ENCODE assay signal across 1 cellular context in the genomic region with DNA sequence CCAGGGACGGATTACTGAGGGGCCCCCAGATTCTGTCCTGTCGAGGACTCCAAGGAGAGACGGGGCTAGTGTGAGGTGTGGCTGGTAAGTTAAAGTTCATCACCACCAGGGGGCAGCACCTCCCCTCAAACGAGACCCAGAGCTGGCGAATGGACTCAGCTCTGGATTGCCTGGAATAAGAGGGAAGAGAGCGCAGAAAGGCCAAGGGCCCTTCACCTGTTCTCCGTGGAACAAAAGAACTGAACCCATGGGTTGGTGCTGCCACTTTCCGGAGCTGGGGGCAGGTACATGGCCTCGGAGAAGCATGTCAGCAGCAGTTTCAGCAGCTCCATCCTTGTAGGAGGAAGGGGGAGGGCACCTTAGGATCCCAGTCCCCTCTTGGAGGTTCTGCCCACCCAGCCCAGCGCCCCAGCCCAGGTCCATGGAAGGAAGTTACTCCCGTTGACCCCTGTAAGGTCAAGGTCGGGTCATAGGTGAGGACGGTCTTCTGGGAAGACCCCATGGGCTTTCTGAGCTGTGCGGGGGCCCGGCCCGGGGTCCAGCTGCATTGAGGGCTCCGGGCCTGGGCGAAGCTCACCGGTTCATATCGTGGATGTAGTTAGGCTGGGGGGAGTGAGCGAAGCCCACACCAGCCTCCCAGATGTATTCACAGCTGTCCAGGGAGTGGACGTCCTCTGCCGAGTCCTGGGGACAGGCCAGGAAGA.
TF ChIP-seq lines count a peak whose summit lies in the region.

No MANE protein-coding gene starts in this region.

TF ChIP-seq in GM12878, 131 proteins besides CTCF, POLR2A, EP300 and RAD21:
- TF ChIP-seq SREBF2 (IDR thresholded peaks at IDR 0.05; ENCODE audit: low read length) (no peak), JUND (IDR thresholded peaks at IDR 0.05; ENCODE audit: low read depth, low read length) (no peak), ATF7 (IDR thresholded peaks at IDR 0.05; ENCODE audit: low read depth) (no peak), MYB (IDR thresholded peaks at IDR 0.05; ENCODE audit: borderline replicate concordance, low read depth, low read length) (no peak), ZNF274 (IDR thresholded peaks at IDR 0.05; ENCODE audit: insufficient read depth, insufficient read length) (no peak), POLR2AphosphoS5 (IDR thresholded peaks at IDR 0.05; ENCODE audit: low read length) (no peak), NRF1 (conservative IDR thresholded peaks at IDR 0.05; ENCODE audit: low read depth, low read length) (no peak), NFYA (IDR thresholded peaks at IDR 0.05; ENCODE audit: borderline replicate concordance, low read depth, low read length) (no peak), DPF2 (IDR thresholded peaks at IDR 0.05) (no peak), YY1 (IDR thresholded peaks at IDR 0.05; ENCODE audit: low read depth, low read length) (0 out of 2 replicates have a peak, but pooled peaks have one; percentile 23), CBFB (IDR thresholded peaks at IDR 0.05; ENCODE audit: low read depth) (no peak), SMC3 (IDR thresholded peaks at IDR 0.05; ENCODE audit: borderline replicate concordance, low read length) (peak; percentile 83), LARP7 (IDR thresholded peaks at IDR 0.05) (peak; percentile 11; the same call in 1 of the 2 replicates), YBX1 (IDR thresholded peaks at IDR 0.05) (no peak), SRF (IDR thresholded peaks at IDR 0.05; ENCODE audit: low read depth in 2 of 2, low read length in 2 of 2) (no peak), POU2F2 (IDR thresholded peaks at IDR 0.05; ENCODE audit: borderline replicate concordance, low read depth, low read length) (no peak), MTA3 (IDR thresholded peaks at IDR 0.05; ENCODE audit: borderline replicate concordance, low read length) (no peak), SUZ12 (IDR thresholded peaks at IDR 0.05; ENCODE audit: unreplicated experiment) (no peak), IKZF1 (conservative IDR thresholded peaks at IDR 0.05) (peak; percentile 56; the same call in 1 of the 2 replicates)
